In the genomic region with DNA sequence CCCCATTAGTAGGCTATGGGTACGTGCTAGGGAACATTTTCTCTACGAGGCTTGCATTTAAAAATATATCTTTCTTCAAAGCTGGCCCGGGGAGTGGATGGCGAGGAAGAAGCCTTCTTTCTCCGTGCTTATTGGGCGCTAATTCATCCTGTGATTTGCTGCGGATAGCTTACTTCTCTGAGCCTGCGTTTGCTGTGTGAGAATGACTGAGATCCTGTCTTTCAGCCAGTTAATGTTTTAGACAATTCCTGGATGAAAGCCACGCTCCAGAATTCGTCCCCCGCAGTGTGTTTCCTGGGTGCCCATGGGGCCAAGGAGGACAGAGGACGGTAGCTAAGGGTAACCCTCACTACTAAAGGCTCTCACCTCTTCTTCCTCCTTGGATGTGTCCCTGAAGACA, we compare ENCODE assay signal across 13 cellular contexts. TPM values are rescaled to one million over a fixed set of nuclear protein-coding genes. Genes with fewer than 3 reads are reported as not detected.
DNase-seq lines count a peak whose midpoint lies in the region; ATAC-seq, FAIRE-seq and TF ChIP-seq lines count a peak whose summit lies in the region.
"Had no signal": no experiment of that assay in that cellular context is flagged by ENCODE, and none has a peak within 500 bp of the region (broad histone marks: within the 10 kb centered on the region; RNA-seq: fewer than 3 reads in every experiment).

No MANE protein-coding gene starts in this region.

- H3K36me3 Mint-ChIP-seq in type B pancreatic cell = no peaks in the 10 kb centered on the region
- H3K36me3 Mint-ChIP-seq in activated CD4-positive, alpha-beta T cell treated with anti-CD3 and anti-CD28 coated beads for 36 hours (ENCODE audit: low read depth) = no peaks in the 10 kb centered on the region
- H3K36me3 Mint-ChIP-seq in CD8-positive, alpha-beta T cell = no peaks in the 10 kb centered on the region
- H3K36me3 Mint-ChIP-seq: activated naive CD4-positive, alpha-beta T cell treated with anti-CD3 and anti-CD28 coated beads, Interleukin-2, amount 50 U/mL, for 24 hours; immature natural killer cell had no signal

- H3K14ac ChIP-seq in trophoblast cell (ENCODE audit: low read length) = no peak overlapping the region

- H3K27ac Mint-ChIP-seq in type B pancreatic cell = peak overlapping the region; percentile 7
- no peak overlapping the region for H3K27ac Mint-ChIP-seq in activated CD4-positive, alpha-beta T cell treated with anti-CD3 and anti-CD28 coated beads for 36 hours
- no peak overlapping the region for H3K27ac Mint-ChIP-seq in CD8-positive, alpha-beta T cell
- H3K27ac Mint-ChIP-seq: activated naive CD4-positive, alpha-beta T cell treated with anti-CD3 and anti-CD28 coated beads, Interleukin-2, amount 50 U/mL, for 24 hours; immature natural killer cell had no signal

- CTCF ChIA-PET in activated CD4-positive, alpha-beta T cell treated with anti-CD3 and anti-CD28 coated beads for 36 hours (lab: Charles Lee) = interaction anchor here (0.8 kb wide), 1 partner anchor 82 kb away, joined by 3 read pairs; no protein-coding TSS in a partner anchor
- CTCF ChIA-PET in CD8-positive, alpha-beta T cell (lab: Charles Lee) = interaction anchor here (0.6 to 1.6 kb wide), 3 partner anchors 13 to 544 kb away, joined by 3 to 4 read pairs (median 3); no protein-coding TSS in a partner anchor

- dilution Hi-C loops in keratinocyte (cut with MboI; ENCODE audit: extremely low pct_ligation_motif_present, low sequenced_read_pairs) = no loop called here

- H2AK5ac ChIP-seq in trophoblast cell (ENCODE audit: low read length) = peak overlapping the region; percentile 32

- peak; percentile 36 for FAIRE-seq in keratinocyte (lab: Jason Lieb, UNC)

- intact Hi-C loops in activated CD4-positive, alpha-beta T cell treated with anti-CD3 and anti-CD28 coated beads for 36 hours (cut with DNase I, micrococcal nuclease) = no loop called here
- intact Hi-C loops in CD8-positive, alpha-beta T cell (cut with DNase I, micrococcal nuclease) = no loop called here

- H3K4ac ChIP-seq in trophoblast cell (ENCODE audit: low read depth, low read length) = no peak overlapping the region

- peaks cover 14% of the 10 kb centered on the region for H3K79me1 ChIP-seq in trophoblast cell (ENCODE audit: low read length)

- no peaks in the 10 kb centered on the region for H3K9me3 Mint-ChIP-seq in type B pancreatic cell
- no peaks in the 10 kb centered on the region for H3K9me3 Mint-ChIP-seq in activated CD4-positive, alpha-beta T cell treated with anti-CD3 and anti-CD28 coated beads for 36 hours (ENCODE audit: low read depth)
- no peaks in the 10 kb centered on the region for H3K9me3 Mint-ChIP-seq in CD8-positive, alpha-beta T cell
- H3K9me3 Mint-ChIP-seq: activated naive CD4-positive, alpha-beta T cell treated with anti-CD3 and anti-CD28 coated beads, Interleukin-2, amount 50 U/mL, for 24 hours; immature natural killer cell; neural crest cell had no signal

- no peak overlapping the region for H2BK12ac ChIP-seq in trophoblast cell (ENCODE audit: low read length)

- no peak overlapping the region for H4K91ac ChIP-seq in trophoblast cell (ENCODE audit: low read depth, low read length)

- H4K8ac ChIP-seq in trophoblast cell (ENCODE audit: low read depth, low read length) = no peak overlapping the region

- H3K4me1 ChIP-seq in keratinocyte (ENCODE audit: control insufficient read depth, extremely low read depth, insufficient read depth, low read length) (peaks cover 90% of the 10 kb centered on the region), trophoblast cell (ENCODE audit: control insufficient read depth in 1 of 2, insufficient read depth in 2 of 2, low read length in 2 of 2) (peaks cover 30 to 39% of the 10 kb centered on the region in 2 experiments)
- H3K4me1 ChIP-seq in CD8-positive, alpha-beta T cell (ENCODE audit: insufficient read depth, low read length) = no peaks in the 10 kb centered on the region

- no peak overlapping the region for H3K23ac ChIP-seq in trophoblast cell (ENCODE audit: low read length)

- H3K9ac ChIP-seq in keratinocyte (ENCODE audit: control insufficient read depth, extremely low read depth, insufficient read depth, low read length) (peak overlapping the region; percentile 78), trophoblast cell (ENCODE audit: low read length) (no peak overlapping the region)

- no peak overlapping the region for H2BK5ac ChIP-seq in trophoblast cell (ENCODE audit: low read depth, low read length, poor library complexity)

- H3K4me3 Mint-ChIP-seq in type B pancreatic cell = no peak overlapping the region
- no peak overlapping the region for H3K4me3 Mint-ChIP-seq in activated CD4-positive, alpha-beta T cell treated with anti-CD3 and anti-CD28 coated beads for 36 hours
- no peak overlapping the region for H3K4me3 Mint-ChIP-seq in CD8-positive, alpha-beta T cell
- H3K4me3 Mint-ChIP-seq: activated naive CD4-positive, alpha-beta T cell treated with anti-CD3 and anti-CD28 coated beads, Interleukin-2, amount 50 U/mL, for 24 hours; immature natural killer cell; neural crest cell had no signal

- TF ChIP-seq CTCF in keratinocyte (optimal IDR thresholded peaks at IDR 0.05 in 1 of 3, IDR thresholded peaks at IDR 0.05 in 1 of 3, conservative IDR thresholded peaks at IDR 0.05 in 1 of 3; ENCODE audit: extremely low read depth in 1 of 3, insufficient read depth in 2 of 3, low read length in 3 of 3) (no peak), type B pancreatic cell (conservative IDR thresholded peaks at IDR 0.05) (no peak)
- TF ChIP-seq CTCF in CD8-positive, alpha-beta T cell (IDR thresholded peaks at IDR 0.05) = no peak

- H4K20me1 ChIP-seq in keratinocyte (ENCODE audit: control insufficient read depth, extremely low read depth, insufficient read depth, low read length) = no peaks in the 10 kb centered on the region

- no peaks in the 10 kb centered on the region for H3K9me1 ChIP-seq in keratinocyte (ENCODE audit: control insufficient read depth, extremely low read depth, insufficient read depth, low read length)

- WGBS in trophoblast cell (ENCODE audit: extremely low coverage, insufficient coverage, insufficient read length) = no CpG with 5 or more reads among the region's 12 CpGs

- DNase-seq in caudate nucleus (lab: John Stamatoyannopoulos, UW) (peak in 1 of 61 donors; percentile 22), keratinocyte (ENCODE audit: low read depth, low spot score) (no peak), trophoblast cell (no peak), type B pancreatic cell (ENCODE audit: extremely low spot score, unreplicated experiment) (no peak), kidney glomerular epithelial cell (lab: John Stamatoyannopoulos, UW) (no peak)
- no peak for DNase-seq in activated CD4-positive, alpha-beta T cell treated with anti-CD3 and anti-CD28 coated beads for 36 hours
- no peak for DNase-seq in CD8-positive, alpha-beta T cell
- DNase-seq: EL, foreskin fibroblast, immature natural killer cell, NCI-H1092 treated with DMSO at 0.1 percent for 48 hours had no signal

- H3K79me2 ChIP-seq in keratinocyte (ENCODE audit: control insufficient read depth, insufficient read depth, low read length) = no peaks in the 10 kb centered on the region
- H3K79me2 ChIP-seq in trophoblast cell (ENCODE audit: control insufficient read depth, insufficient read depth, low read length, poor library complexity) = peaks cover 2% of the 10 kb centered on the region

- no peak overlapping the region for H2BK120ac ChIP-seq in trophoblast cell (ENCODE audit: insufficient read depth, low read length, poor library complexity)

- H3K4me3 ChIP-seq in keratinocyte (ENCODE audit: control insufficient read depth in 2 of 3, extremely low read depth in 1 of 3, insufficient read depth in 2 of 3, low read depth in 1 of 3, low read length in 3 of 3) (no peak overlapping the region), trophoblast cell (ENCODE audit: low read depth, low read length) (no peak overlapping the region)
- no peak overlapping the region for H3K4me3 ChIP-seq in CD8-positive, alpha-beta T cell (ENCODE audit: low read depth, low read length)

- H3K9me3 ChIP-seq in keratinocyte (ENCODE audit: control insufficient read depth, low read depth, low read length) = no peaks in the 10 kb centered on the region
- peaks cover 5% of the 10 kb centered on the region for H3K9me3 ChIP-seq in trophoblast cell (ENCODE audit: insufficient read depth, low read depth, low read length)
- H3K9me3 ChIP-seq in CD8-positive, alpha-beta T cell (ENCODE audit: low read length) = no peaks in the 10 kb centered on the region

- H3K4me2 ChIP-seq in keratinocyte (ENCODE audit: control insufficient read depth, extremely low read depth, insufficient read depth, low read depth, low read length) = peak overlapping the region; percentile 63
- no peak overlapping the region for H3K4me2 ChIP-seq in trophoblast cell (ENCODE audit: low read length)

- peak overlapping the region; percentile 97 for H3K27ac ChIP-seq in caudate nucleus (ENCODE audit: low read depth, low read length)
- H3K27ac ChIP-seq in keratinocyte (ENCODE audit: control insufficient read depth, insufficient read depth, low read length) = peak overlapping the region; percentile 92
- H3K27ac ChIP-seq in trophoblast cell (ENCODE audit: low read depth, low read length) = no peak overlapping the region
- no peak overlapping the region for H3K27ac ChIP-seq in CD8-positive, alpha-beta T cell (ENCODE audit: low read depth, low read length)

- H3K27me3 ChIP-seq in keratinocyte (ENCODE audit: control insufficient read depth, extremely low read depth, insufficient read depth, low read length) = no peaks in the 10 kb centered on the region
- no peaks in the 10 kb centered on the region for H3K27me3 ChIP-seq in trophoblast cell (ENCODE audit: insufficient read depth, low read length)
- peaks cover 2% of the 10 kb centered on the region for H3K27me3 ChIP-seq in CD8-positive, alpha-beta T cell (ENCODE audit: insufficient read depth, low read length)

- H3K18ac ChIP-seq in trophoblast cell (ENCODE audit: low read length) = no peak overlapping the region

- POLR2A ChIA-PET in activated CD4-positive, alpha-beta T cell treated with anti-CD3 and anti-CD28 coated beads for 36 hours (lab: Charles Lee) = no interaction called here
- POLR2A ChIA-PET in CD8-positive, alpha-beta T cell (lab: Charles Lee) = no interaction called here

- H3K4me1 Mint-ChIP-seq in type B pancreatic cell (ENCODE audit: unreplicated experiment) = peaks cover 80% of the 10 kb centered on the region
- no peaks in the 10 kb centered on the region for H3K4me1 Mint-ChIP-seq in activated CD4-positive, alpha-beta T cell treated with anti-CD3 and anti-CD28 coated beads for 36 hours
- no peaks in the 10 kb centered on the region for H3K4me1 Mint-ChIP-seq in CD8-positive, alpha-beta T cell (ENCODE audit: low read depth)
- H3K4me1 Mint-ChIP-seq: activated naive CD4-positive, alpha-beta T cell treated with anti-CD3 and anti-CD28 coated beads, Interleukin-2, amount 50 U/mL, for 24 hours; immature natural killer cell had no signal

- no peaks in the 10 kb centered on the region for H3K27me3 Mint-ChIP-seq in type B pancreatic cell
- H3K27me3 Mint-ChIP-seq in activated CD4-positive, alpha-beta T cell treated with anti-CD3 and anti-CD28 coated beads for 36 hours = no peaks in the 10 kb centered on the region
- H3K27me3 Mint-ChIP-seq in CD8-positive, alpha-beta T cell (ENCODE audit: low read depth) = no peaks in the 10 kb centered on the region
- H3K27me3 Mint-ChIP-seq: activated naive CD4-positive, alpha-beta T cell treated with anti-CD3 and anti-CD28 coated beads, Interleukin-2, amount 50 U/mL, for 24 hours had no signal

- H2AFZ ChIP-seq in keratinocyte (ENCODE audit: control insufficient read depth, low read length) (peak overlapping the region; percentile 1), trophoblast cell (ENCODE audit: insufficient read depth, low read length, poor library complexity) (no peak overlapping the region)

- H3K36me3 ChIP-seq in keratinocyte (ENCODE audit: control insufficient read depth in 2 of 2, extremely low read depth in 1 of 2, insufficient read depth in 2 of 2, low read length in 2 of 2) = no peaks in the 10 kb centered on the region
- no peaks in the 10 kb centered on the region for H3K36me3 ChIP-seq in trophoblast cell (ENCODE audit: control insufficient read depth in 1 of 2, insufficient read depth in 2 of 2, low read length in 2 of 2)
- H3K36me3 ChIP-seq in CD8-positive, alpha-beta T cell (ENCODE audit: insufficient read depth, low read length) = no peaks in the 10 kb centered on the region

- no peak overlapping the region for H4K12ac ChIP-seq in trophoblast cell (ENCODE audit: low read depth, low read length)

- no peak for ATAC-seq in activated CD4-positive, alpha-beta T cell treated with anti-CD3 and anti-CD28 coated beads for 36 hours
- no peak for ATAC-seq in CD8-positive, alpha-beta T cell

RNA-seq across cellular contexts. Expression of gene TARBP1, which starts 57.8 kb away (rescaled TPM):
- 18.4 to 28.7 TPM (median 23.6 TPM) in 3 replicates for polyA plus RNA-seq in keratinocyte
- polyA plus RNA-seq in keratinocyte (2011; ENCODE audit: low read depth) = 9.5 TPM
- polyA plus RNA-seq in keratinocyte (2011; cell fraction: cytosol; rRNA removed) = 11.2 and 26.8 TPM in 2 replicates
- polyA plus RNA-seq in keratinocyte (2011; cell fraction: nucleus; rRNA removed) = 70.3 and 70.5 TPM in 2 replicates
- polyA plus RNA-seq in keratinocyte (2012; ENCODE audit: low replicate concordance) = 10.5 and 11.1 TPM in 2 replicates
- polyA minus RNA-seq in keratinocyte = 6.8 to 25.2 TPM (median 15.0 TPM) in 3 replicates
- 8.2 TPM for polyA minus RNA-seq in keratinocyte (2011; cell fraction: cytosol; rRNA and poly(A)+ RNA removed)
- polyA minus RNA-seq in keratinocyte (2011; cell fraction: nucleus; rRNA and poly(A)+ RNA removed) = 11.1 and 25.7 TPM in 2 replicates
- 7.2 and 7.8 TPM in 2 replicates for polyA plus RNA-seq in trophoblast cell (2013)
- 22.2 and 38.1 TPM in 2 replicates for total RNA-seq in type B pancreatic cell (ENCODE audit: low replicate concordance)
- 10 to 100 TPM; 37.7 to 41.5 TPM for total RNA-seq in activated CD4-positive, alpha-beta T cell treated with anti-CD3 and anti-CD28 coated beads for 36 hours
- total RNA-seq in CD8-positive, alpha-beta T cell = 10 to 100 TPM; 38.2 to 39.5 TPM

Comparison
In these comparisons a context has a peak if more than half of its experiments do, and no peak if none do; other contexts are left out.
1. H3K27ac ChIP-seq: peak in caudate nucleus (single experiment) and keratinocyte (single experiment); none in trophoblast cell (single experiment) and CD8-positive, alpha-beta T cell (single experiment).